Comparison of ENCODE assay signal across 34 cellular contexts in the genomic region with DNA sequence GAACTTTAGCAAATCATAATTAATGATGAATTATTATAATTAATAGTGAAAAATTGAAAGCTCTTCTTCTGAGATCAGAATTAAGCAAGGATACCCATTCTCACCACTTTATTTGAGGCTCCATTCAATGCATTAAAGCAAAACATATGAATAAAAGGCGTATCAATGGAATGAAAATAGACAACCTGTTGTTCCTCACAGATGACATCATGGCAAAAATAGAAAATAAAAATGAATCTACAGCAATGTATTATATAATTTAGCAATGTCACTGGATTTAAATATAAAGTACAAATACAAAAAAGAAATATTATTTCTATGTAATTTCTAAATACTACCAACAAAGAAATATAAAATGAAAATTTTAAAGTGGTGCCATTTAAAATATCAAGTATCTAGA.
"Had no signal": no experiment of that assay in that cellular context is flagged by ENCODE, and none has a peak within 500 bp of the region (broad histone marks: within the 10 kb centered on the region; RNA-seq: fewer than 3 reads in every experiment).

No MANE protein-coding gene starts in this region.

- DNase-seq: Karpas-422, Kasumi-1, MG63, MM.1S, MV-4-11, NCI-H1048, NCI-H1092, NCI-H1092 treated with DMSO at 0.1 percent for 48 hours, NCI-H1105, NCI-H1105 treated with DMSO at 0.1 percent for 48 hours, NCI-H1417, NCI-H1417 treated with DMSO at 0.1 percent for 48 hours, NCI-H1436, NCI-H1436 treated with DMSO at 0.1 percent for 48 hours, NCI-H146, NCI-H1694, NCI-H1694 treated with DMSO at 0.1 percent for 48 hours, NCI-H187, NCI-H187 treated with DMSO at 0.1 percent for 48 hours, NCI-H1930, NCI-H2029, NCI-H2029 treated with DMSO at 0.1 percent for 48 hours, NCI-H2081, NCI-H2081 treated with DMSO at 0.1 percent for 48 hours, NCI-H2107, NCI-H2171, NCI-H2171 treated with DMSO at 0.1 percent for 48 hours, NCI-H2227 treated with DMSO at 0.1 percent for 48 hours, NCI-H226, NCI-H345, NCI-H446, NCI-H446 treated with DMSO at 0.1 percent for 48 hours, NCI-H510A, NCI-H510A treated with DMSO at 0.1 percent for 48 hours had no signal

- H3K36me3 ChIP-seq: MG63 had no signal

- H3K4me3 ChIP-seq: MG63 had no signal
